In genomic region chr20:49381558-49382493, GRCh38 we compare ENCODE assay signal across 8 cellular contexts.
A peak's percentile ranks its signal among the peaks of the same experiment; 100 is the strongest.
DNase-seq lines count a peak whose midpoint lies in the region; ATAC-seq and TF ChIP-seq lines count a peak whose summit lies in the region.

No MANE protein-coding gene starts in this region.

- intact Hi-C loops in left ventricle myocardium superior (cut with micrococcal nuclease) (loop anchor here (10.0 kb wide), 1 partner anchor 103 kb away; the partner anchor contains the start of gene KCNB1), testis (cut with DNase I; ENCODE audit: low total_unique reads) (loop anchor here (10.0 kb wide), 1 partner anchor 63 kb away; no protein-coding TSS in a partner anchor)

- ATAC-seq in left ventricle myocardium superior = peak; percentile 93

- no peaks in the 10 kb centered on the region for H3K36me3 ChIP-seq in testis (ENCODE audit: low read depth, missing control alignments)

- H3K4me3 ChIP-seq in testis = no peak overlapping the region

- H3K27ac ChIP-seq in testis = no peak overlapping the region

- no peaks in the 10 kb centered on the region for H3K9me3 ChIP-seq in testis

- peaks cover 11% of the 10 kb centered on the region for H3K4me1 ChIP-seq in testis

- no peaks in the 10 kb centered on the region for H3K27me3 ChIP-seq in testis

- DNase-seq in LHCN-M2 (ENCODE audit: low read depth) (peak; percentile 39), amygdala (lab: John Stamatoyannopoulos, UW) (peak in 47 of 56 donors; percentile 7 to 75 (median 47)), left ventricle myocardium superior (peak; percentile 88), testis (peak; percentile 79), SKM-1 (lab: John Stamatoyannopoulos, UW; ENCODE audit: unreplicated experiment) (no peak), OCI-M1 (lab: John Stamatoyannopoulos, UW) (no peak), KG1 (lab: John Stamatoyannopoulos, UW) (no peak)
- no peak for DNase-seq in stimulated activated naive CD4-positive, alpha-beta T cell (lab: John Stamatoyannopoulos, UW)

- no peak for TF ChIP-seq POLR2A in testis (IDR thresholded peaks at IDR 0.05)

- TF ChIP-seq CTCF in testis (IDR thresholded peaks at IDR 0.05) = no peak

- WGBS in testis, 2 donors = 65 to 68% methylated on average over 9 to 14 of the region's 14 CpGs

Comparison
In these comparisons a context has a peak if more than half of its experiments do, and no peak if none do; other contexts are left out.
1. DNase-seq: peak in LHCN-M2 (single experiment), amygdala (47 of 56), left ventricle myocardium superior (single experiment) and testis (single experiment); none in SKM-1 (single experiment), OCI-M1 (single experiment), stimulated activated naive CD4-positive, alpha-beta T cell (0 of 6) and KG1 (single experiment).